ENCODE assay signal across 1 cellular context in the genomic region with DNA sequence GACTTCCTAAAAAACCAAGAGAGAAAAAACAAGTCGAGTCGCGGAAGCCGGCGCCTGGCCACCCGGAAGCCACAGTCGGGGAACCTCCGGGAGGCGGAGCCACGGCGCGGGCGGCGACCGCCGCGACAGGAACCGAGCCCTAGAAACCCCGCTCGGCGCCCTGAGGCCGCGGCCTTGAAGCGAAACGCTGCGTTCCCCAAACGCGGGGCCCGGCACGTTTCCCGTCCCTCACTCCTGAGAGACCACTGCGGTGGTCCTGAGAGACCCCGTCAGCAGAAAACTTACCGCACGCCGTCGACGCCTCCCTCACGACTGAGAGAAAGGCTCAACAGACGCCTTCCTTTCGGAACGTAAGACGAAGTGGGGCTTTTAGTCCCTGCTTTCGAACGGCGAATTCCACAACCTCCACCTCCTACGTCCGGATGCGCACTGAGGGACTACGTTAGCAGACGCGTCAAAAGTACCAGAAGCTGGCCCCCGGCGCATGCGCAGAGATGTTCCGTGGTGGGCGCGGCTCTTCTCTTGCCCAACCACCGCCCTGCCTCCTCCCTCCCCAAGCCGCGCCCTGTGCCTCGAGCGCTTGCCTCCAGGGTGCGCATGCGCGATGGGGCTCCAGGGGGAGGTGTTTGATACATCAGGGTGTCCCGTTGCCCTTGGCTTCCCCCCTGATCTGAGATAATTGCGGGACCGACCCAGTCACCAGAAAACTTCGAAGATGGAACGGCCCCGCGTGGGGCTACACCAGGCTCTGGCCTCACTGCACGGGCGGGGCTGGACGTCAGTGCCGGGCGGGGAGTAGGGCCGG.
TF ChIP-seq lines count a peak whose summit lies in the region.

A gene with protein sequence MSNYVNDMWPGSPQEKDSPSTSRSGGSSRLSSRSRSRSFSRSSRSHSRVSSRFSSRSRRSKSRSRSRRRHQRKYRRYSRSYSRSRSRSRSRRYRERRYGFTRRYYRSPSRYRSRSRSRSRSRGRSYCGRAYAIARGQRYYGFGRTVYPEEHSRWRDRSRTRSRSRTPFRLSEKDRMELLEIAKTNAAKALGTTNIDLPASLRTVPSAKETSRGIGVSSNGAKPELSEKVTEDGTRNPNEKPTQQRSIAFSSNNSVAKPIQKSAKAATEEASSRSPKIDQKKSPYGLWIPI (minus strand): TSS at position 431 of the 805 bp plus-strand sequence. CDS start 491 bp downstream, outside the sequence.

TF ChIP-seq in HepG2, 621 proteins besides CTCF, POLR2A, EP300 and RAD21 (continued from another document and continues in another):
- TF ChIP-seq, protein P1, sequence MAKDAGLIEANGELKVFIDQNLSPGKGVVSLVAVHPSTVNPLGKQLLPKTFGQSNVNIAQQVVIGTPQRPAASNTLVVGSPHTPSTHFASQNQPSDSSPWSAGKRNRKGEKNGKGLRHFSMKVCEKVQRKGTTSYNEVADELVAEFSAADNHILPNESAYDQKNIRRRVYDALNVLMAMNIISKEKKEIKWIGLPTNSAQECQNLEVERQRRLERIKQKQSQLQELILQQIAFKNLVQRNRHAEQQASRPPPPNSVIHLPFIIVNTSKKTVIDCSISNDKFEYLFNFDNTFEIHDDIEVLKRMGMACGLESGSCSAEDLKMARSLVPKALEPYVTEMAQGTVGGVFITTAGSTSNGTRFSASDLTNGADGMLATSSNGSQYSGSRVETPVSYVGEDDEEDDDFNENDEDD (CRISPR knock-in tag; IDR thresholded peaks at IDR 0.05; ENCODE audit: borderline replicate concordance), result peak; percentile 51; the same call in 1 of the 2 replicates
- TF ChIP-seq ZNF354B (CRISPR knock-in tag; IDR thresholded peaks at IDR 0.05) (no peak), ZNF205 (CRISPR knock-in tag; IDR thresholded peaks at IDR 0.05) (peak; percentile 63; the same call in 1 of the 2 replicates), ZNF605 (CRISPR knock-in tag; IDR thresholded peaks at IDR 0.05) (peak; percentile 83), STAT5B (CRISPR knock-in tag; IDR thresholded peaks at IDR 0.05) (0 out of 2 replicates have a peak, but pooled peaks have one; percentile 71), MED13 (CRISPR knock-in tag; IDR thresholded peaks at IDR 0.05) (0 out of 2 replicates have a peak, but pooled peaks have one; percentile 12), ZNF780A (CRISPR knock-in tag; IDR thresholded peaks at IDR 0.05) (no peak), SNRNP70 (IDR thresholded peaks at IDR 0.05; ENCODE audit: low read depth, low read length) (no peak), PHF8 (CRISPR knock-in tag; IDR thresholded peaks at IDR 0.05) (peak; percentile 96), ZNF670 (CRISPR knock-in tag; IDR thresholded peaks at IDR 0.05; ENCODE audit: borderline replicate concordance) (peak; percentile 68; the same call in 1 of the 2 replicates), ZZZ3 (CRISPR knock-in tag; IDR thresholded peaks at IDR 0.05; ENCODE audit: borderline replicate concordance) (no peak), ZNF160 (CRISPR knock-in tag; IDR thresholded peaks at IDR 0.05) (peak; percentile 34; the same call in 1 of the 2 replicates), RNF2 (conservative IDR thresholded peaks at IDR 0.05; ENCODE audit: low read depth) (peak; percentile 20; the same call in 1 of the 2 replicates), ELF4 (CRISPR knock-in tag; IDR thresholded peaks at IDR 0.05; ENCODE audit: borderline replicate concordance) (no peak; the same call in 1 of the 2 replicates), ZNF557 (CRISPR knock-in tag; IDR thresholded peaks at IDR 0.05) (peak; percentile 71; the same call in 1 of the 2 replicates), FLYWCH1 (CRISPR knock-in tag; IDR thresholded peaks at IDR 0.05) (0 out of 2 replicates have a peak, but pooled peaks have one; percentile 23), ZNF777 (CRISPR knock-in tag; IDR thresholded peaks at IDR 0.05) (peak; percentile 65; the same call in 1 of the 2 replicates), ZNF432 (CRISPR knock-in tag; IDR thresholded peaks at IDR 0.05; ENCODE audit: borderline replicate concordance) (no peak), RCOR2 (CRISPR knock-in tag; IDR thresholded peaks at IDR 0.05) (peak; percentile 16; the same call in 1 of the 2 replicates), ZNF674 (CRISPR knock-in tag; IDR thresholded peaks at IDR 0.05; ENCODE audit: low read depth) (no peak), ZNF709 (CRISPR knock-in tag; IDR thresholded peaks at IDR 0.05) (peak; percentile 81; the same call in 1 of the 2 replicates), THYN1 (CRISPR knock-in tag; IDR thresholded peaks at IDR 0.05; ENCODE audit: borderline replicate concordance, low read depth) (no peak; the same call in 1 of the 2 replicates), SPEN (CRISPR knock-in tag; IDR thresholded peaks at IDR 0.05; ENCODE audit: low read depth) (peak; percentile 75), TEAD2 (CRISPR knock-in tag; IDR thresholded peaks at IDR 0.05) (no peak), ZNF549 (CRISPR knock-in tag; IDR thresholded peaks at IDR 0.05) (no peak), JDP2 (CRISPR knock-in tag; IDR thresholded peaks at IDR 0.05; ENCODE audit: borderline replicate concordance) (no peak; the same call in 1 of the 2 replicates), SNAI1 (CRISPR knock-in tag; IDR thresholded peaks at IDR 0.05; ENCODE audit: borderline replicate concordance) (no peak; the same call in 1 of the 2 replicates), ZNF552 (CRISPR knock-in tag; IDR thresholded peaks at IDR 0.05; ENCODE audit: borderline replicate concordance) (no peak)
- TF ChIP-seq, protein P2, sequence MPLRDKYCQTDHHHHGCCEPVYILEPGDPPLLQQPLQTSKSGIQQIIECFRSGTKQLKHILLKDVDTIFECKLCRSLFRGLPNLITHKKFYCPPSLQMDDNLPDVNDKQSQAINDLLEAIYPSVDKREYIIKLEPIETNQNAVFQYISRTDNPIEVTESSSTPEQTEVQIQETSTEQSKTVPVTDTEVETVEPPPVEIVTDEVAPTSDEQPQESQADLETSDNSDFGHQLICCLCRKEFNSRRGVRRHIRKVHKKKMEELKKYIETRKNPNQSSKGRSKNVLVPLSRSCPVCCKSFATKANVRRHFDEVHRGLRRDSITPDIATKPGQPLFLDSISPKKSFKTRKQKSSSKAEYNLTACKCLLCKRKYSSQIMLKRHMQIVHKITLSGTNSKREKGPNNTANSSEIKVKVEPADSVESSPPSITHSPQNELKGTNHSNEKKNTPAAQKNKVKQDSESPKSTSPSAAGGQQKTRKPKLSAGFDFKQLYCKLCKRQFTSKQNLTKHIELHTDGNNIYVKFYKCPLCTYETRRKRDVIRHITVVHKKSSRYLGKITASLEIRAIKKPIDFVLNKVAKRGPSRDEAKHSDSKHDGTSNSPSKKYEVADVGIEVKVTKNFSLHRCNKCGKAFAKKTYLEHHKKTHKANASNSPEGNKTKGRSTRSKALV (CRISPR knock-in tag; IDR thresholded peaks at IDR 0.05), result 0 out of 2 replicates have a peak, but pooled peaks have one; percentile 18
- TF ChIP-seq, protein P3, sequence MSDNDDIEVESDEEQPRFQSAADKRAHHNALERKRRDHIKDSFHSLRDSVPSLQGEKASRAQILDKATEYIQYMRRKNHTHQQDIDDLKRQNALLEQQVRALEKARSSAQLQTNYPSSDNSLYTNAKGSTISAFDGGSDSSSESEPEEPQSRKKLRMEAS (IDR thresholded peaks at IDR 0.05), result peak; percentile 81
- TF ChIP-seq, protein P4, sequence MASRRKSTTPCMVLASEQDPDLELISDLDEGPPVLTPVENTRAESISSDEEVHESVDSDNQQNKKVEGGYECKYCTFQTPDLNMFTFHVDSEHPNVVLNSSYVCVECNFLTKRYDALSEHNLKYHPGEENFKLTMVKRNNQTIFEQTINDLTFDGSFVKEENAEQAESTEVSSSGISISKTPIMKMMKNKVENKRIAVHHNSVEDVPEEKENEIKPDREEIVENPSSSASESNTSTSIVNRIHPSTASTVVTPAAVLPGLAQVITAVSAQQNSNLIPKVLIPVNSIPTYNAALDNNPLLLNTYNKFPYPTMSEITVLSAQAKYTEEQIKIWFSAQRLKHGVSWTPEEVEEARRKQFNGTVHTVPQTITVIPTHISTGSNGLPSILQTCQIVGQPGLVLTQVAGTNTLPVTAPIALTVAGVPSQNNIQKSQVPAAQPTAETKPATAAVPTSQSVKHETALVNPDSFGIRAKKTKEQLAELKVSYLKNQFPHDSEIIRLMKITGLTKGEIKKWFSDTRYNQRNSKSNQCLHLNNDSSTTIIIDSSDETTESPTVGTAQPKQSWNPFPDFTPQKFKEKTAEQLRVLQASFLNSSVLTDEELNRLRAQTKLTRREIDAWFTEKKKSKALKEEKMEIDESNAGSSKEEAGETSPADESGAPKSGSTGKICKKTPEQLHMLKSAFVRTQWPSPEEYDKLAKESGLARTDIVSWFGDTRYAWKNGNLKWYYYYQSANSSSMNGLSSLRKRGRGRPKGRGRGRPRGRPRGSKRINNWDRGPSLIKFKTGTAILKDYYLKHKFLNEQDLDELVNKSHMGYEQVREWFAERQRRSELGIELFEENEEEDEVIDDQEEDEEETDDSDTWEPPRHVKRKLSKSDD (CRISPR knock-in tag; IDR thresholded peaks at IDR 0.05; ENCODE audit: low read depth), result 0 out of 2 replicates have a peak, but pooled peaks have one; percentile 77
- TF ChIP-seq, protein P5, sequence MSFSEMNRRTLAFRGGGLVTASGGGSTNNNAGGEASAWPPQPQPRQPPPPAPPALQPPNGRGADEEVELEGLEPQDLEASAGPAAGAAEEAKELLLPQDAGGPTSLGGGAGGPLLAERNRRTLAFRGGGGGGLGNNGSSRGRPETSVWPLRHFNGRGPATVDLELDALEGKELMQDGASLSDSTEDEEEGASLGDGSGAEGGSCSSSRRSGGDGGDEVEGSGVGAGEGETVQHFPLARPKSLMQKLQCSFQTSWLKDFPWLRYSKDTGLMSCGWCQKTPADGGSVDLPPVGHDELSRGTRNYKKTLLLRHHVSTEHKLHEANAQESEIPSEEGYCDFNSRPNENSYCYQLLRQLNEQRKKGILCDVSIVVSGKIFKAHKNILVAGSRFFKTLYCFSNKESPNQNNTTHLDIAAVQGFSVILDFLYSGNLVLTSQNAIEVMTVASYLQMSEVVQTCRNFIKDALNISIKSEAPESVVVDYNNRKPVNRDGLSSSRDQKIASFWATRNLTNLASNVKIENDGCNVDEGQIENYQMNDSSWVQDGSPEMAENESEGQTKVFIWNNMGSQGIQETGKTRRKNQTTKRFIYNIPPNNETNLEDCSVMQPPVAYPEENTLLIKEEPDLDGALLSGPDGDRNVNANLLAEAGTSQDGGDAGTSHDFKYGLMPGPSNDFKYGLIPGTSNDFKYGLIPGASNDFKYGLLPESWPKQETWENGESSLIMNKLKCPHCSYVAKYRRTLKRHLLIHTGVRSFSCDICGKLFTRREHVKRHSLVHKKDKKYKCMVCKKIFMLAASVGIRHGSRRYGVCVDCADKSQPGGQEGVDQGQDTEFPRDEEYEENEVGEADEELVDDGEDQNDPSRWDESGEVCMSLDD (CRISPR knock-in tag; IDR thresholded peaks at IDR 0.05; ENCODE audit: borderline replicate concordance), result 0 out of 2 replicates have a peak, but pooled peaks have one; percentile 22
- TF ChIP-seq, protein P6, sequence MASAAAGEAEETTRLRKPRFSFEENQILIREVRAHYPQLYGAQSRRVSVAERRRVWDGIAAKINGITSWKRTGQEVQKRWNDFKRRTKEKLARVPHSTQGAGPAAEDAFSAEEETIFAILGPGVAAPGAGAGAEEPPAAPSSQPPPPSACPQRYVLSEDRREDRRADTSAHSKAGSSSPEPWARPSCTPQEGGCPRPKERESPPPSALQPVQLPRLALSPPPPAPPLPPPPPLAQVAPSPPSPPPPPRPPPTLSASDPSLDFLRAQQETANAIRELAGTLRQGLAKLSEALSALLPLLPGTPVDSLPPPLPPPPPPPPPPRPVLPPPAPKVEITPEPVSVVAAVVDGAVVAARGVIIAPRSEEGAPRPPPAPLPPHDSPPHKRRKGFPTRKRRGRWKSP (CRISPR knock-in tag; IDR thresholded peaks at IDR 0.05), result peak; percentile 89
- TF ChIP-seq, protein P7, sequence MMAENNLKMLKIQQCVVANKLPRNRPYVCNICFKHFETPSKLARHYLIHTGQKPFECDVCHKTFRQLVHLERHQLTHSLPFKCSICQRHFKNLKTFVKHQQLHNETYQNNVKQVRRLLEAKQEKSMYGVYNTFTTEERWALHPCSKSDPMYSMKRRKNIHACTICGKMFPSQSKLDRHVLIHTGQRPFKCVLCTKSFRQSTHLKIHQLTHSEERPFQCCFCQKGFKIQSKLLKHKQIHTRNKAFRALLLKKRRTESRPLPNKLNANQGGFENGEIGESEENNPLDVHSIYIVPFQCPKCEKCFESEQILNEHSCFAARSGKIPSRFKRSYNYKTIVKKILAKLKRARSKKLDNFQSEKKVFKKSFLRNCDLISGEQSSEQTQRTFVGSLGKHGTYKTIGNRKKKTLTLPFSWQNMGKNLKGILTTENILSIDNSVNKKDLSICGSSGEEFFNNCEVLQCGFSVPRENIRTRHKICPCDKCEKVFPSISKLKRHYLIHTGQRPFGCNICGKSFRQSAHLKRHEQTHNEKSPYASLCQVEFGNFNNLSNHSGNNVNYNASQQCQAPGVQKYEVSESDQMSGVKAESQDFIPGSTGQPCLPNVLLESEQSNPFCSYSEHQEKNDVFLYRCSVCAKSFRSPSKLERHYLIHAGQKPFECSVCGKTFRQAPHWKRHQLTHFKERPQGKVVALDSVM (CRISPR knock-in tag; IDR thresholded peaks at IDR 0.05), result no peak
- TF ChIP-seq, protein P8, sequence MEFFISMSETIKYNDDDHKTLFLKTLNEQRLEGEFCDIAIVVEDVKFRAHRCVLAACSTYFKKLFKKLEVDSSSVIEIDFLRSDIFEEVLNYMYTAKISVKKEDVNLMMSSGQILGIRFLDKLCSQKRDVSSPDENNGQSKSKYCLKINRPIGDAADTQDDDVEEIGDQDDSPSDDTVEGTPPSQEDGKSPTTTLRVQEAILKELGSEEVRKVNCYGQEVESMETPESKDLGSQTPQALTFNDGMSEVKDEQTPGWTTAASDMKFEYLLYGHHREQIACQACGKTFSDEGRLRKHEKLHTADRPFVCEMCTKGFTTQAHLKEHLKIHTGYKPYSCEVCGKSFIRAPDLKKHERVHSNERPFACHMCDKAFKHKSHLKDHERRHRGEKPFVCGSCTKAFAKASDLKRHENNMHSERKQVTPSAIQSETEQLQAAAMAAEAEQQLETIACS (CRISPR knock-in tag; IDR thresholded peaks at IDR 0.05), result no peak
- TF ChIP-seq, protein P9, sequence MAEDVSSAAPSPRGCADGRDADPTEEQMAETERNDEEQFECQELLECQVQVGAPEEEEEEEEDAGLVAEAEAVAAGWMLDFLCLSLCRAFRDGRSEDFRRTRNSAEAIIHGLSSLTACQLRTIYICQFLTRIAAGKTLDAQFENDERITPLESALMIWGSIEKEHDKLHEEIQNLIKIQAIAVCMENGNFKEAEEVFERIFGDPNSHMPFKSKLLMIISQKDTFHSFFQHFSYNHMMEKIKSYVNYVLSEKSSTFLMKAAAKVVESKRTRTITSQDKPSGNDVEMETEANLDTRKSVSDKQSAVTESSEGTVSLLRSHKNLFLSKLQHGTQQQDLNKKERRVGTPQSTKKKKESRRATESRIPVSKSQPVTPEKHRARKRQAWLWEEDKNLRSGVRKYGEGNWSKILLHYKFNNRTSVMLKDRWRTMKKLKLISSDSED (CRISPR knock-in tag; IDR thresholded peaks at IDR 0.05), result no peak
- TF ChIP-seq, protein P10, sequence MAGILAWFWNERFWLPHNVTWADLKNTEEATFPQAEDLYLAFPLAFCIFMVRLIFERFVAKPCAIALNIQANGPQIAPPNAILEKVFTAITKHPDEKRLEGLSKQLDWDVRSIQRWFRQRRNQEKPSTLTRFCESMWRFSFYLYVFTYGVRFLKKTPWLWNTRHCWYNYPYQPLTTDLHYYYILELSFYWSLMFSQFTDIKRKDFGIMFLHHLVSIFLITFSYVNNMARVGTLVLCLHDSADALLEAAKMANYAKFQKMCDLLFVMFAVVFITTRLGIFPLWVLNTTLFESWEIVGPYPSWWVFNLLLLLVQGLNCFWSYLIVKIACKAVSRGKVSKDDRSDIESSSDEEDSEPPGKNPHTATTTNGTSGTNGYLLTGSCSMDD (CRISPR knock-in tag; IDR thresholded peaks at IDR 0.05), result no peak
- TF ChIP-seq, protein P11, sequence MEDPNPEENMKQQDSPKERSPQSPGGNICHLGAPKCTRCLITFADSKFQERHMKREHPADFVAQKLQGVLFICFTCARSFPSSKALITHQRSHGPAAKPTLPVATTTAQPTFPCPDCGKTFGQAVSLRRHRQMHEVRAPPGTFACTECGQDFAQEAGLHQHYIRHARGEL (CRISPR knock-in tag; IDR thresholded peaks at IDR 0.05), result no peak
